8 cellular contexts compared by ENCODE assay signal in genomic region chr1:209827384-209828261, GRCh38. TPM values are rescaled to one million over a fixed set of nuclear protein-coding genes. Genes with fewer than 3 reads are reported as not detected.
DNase-seq lines count a peak whose midpoint lies in the region; ATAC-seq and TF ChIP-seq lines count a peak whose summit lies in the region.

Gene UTP25, plus strand, starts transcription at chr1:209827972. Its CDS starts 92 bp downstream, at chr1:209828064.

- TF ChIP-seq EP300 in esophagus muscularis mucosa (IDR thresholded peaks at IDR 0.05) = no peak

- H3K27ac Mint-ChIP-seq in activated T-cell treated with anti-CD3 and anti-CD28 coated beads, Interleukin-2, amount 50 U/mL, for 24 hours = peak within 1 kb of the TSS; percentile 95

- H3K36me3 ChIP-seq in esophagus muscularis mucosa (peaks cover 6 to 24% (median 16%) of the 10 kb centered on the region in 4 donors), muscle layer of duodenum (ENCODE audit: control insufficient read depth in 1 of 2, insufficient read depth in 2 of 2, low read length in 2 of 2) (peaks cover 18 to 20% of the 10 kb centered on the region in 2 donors)

- H3K4me1 Mint-ChIP-seq in activated T-cell treated with anti-CD3 and anti-CD28 coated beads, Interleukin-2, amount 50 U/mL, for 24 hours (ENCODE audit: low read depth) = peaks cover 53% of the 10 kb centered on the region

- intact Hi-C loops in esophagus muscularis mucosa (cut with DNase I) = loop anchor here (2.0 kb wide), 1 partner anchor 41 kb away; no protein-coding TSS in a partner anchor

- DNase-seq in DMS79 treated with DMSO at 0.1 percent for 48 hours (lab: John Stamatoyannopoulos, UW) (peak; percentile 90), KG1 (lab: John Stamatoyannopoulos, UW) (peak; percentile 97), esophagus muscularis mucosa (ENCODE audit: extremely low spot score) (peak; percentile 97)
- DNase-seq in activated T-cell treated with anti-CD3 and anti-CD28 coated beads, Interleukin-2, amount 50 U/mL, for 24 hours = peak; percentile 95
- peak; percentile 86 to 89 for DNase-seq in stimulated activated CD8-positive, alpha-beta memory T cell treated with anti-CD3 and anti-CD28 coated beads, Interleukin-7, amount 100 ng/mL, for 4 hours (ENCODE audit: low read depth in 2 of 2)

- WGBS in esophagus muscularis mucosa = 35% methylated on average over 28 of the region's 51 CpGs

- peaks cover 42% of the 10 kb centered on the region for H3K36me3 Mint-ChIP-seq in activated T-cell treated with anti-CD3 and anti-CD28 coated beads, Interleukin-2, amount 50 U/mL, for 24 hours (ENCODE audit: low read depth)

- H3K4me3 ChIP-seq in esophagus muscularis mucosa = peak within 1 kb of the TSS; percentile 67 to 86 (median 82)
- peak within 1 kb of the TSS; percentile 92 to 97 for H3K4me3 ChIP-seq in muscle layer of duodenum (ENCODE audit: low read depth in 1 of 2, low read length in 2 of 2)

- H3K9me3 ChIP-seq in esophagus muscularis mucosa (no peaks in the 10 kb centered on the region), muscle layer of duodenum (ENCODE audit: control insufficient read depth in 1 of 2, low read length in 2 of 2) (no peaks in the 10 kb centered on the region)

- peak; percentile 92 for ATAC-seq in GM21723 (IDR thresholded peaks at IDR 0.05; ENCODE audit: unreplicated experiment)

- peak; percentile 74 to 87 (median 76) for TF ChIP-seq CTCF in esophagus muscularis mucosa (IDR thresholded peaks at IDR 0.05)

- no peaks in the 10 kb centered on the region for H3K9me3 Mint-ChIP-seq in activated T-cell treated with anti-CD3 and anti-CD28 coated beads, Interleukin-2, amount 50 U/mL, for 24 hours

- H3K27me3 ChIP-seq in esophagus muscularis mucosa = no peaks in the 10 kb centered on the region
- H3K27me3 ChIP-seq in muscle layer of duodenum (ENCODE audit: low read depth, low read length) = no peaks in the 10 kb centered on the region

- peaks cover 4% of the 10 kb centered on the region for H3K27me3 Mint-ChIP-seq in activated T-cell treated with anti-CD3 and anti-CD28 coated beads, Interleukin-2, amount 50 U/mL, for 24 hours

- H3K27ac ChIP-seq in esophagus muscularis mucosa (replicated peaks in 1 of 4) = peak within 1 kb of the TSS; percentile 64 to 74 (median 72)
- peak within 1 kb of the TSS; percentile 67 for H3K27ac ChIP-seq in muscle layer of duodenum (ENCODE audit: low read length)

- peak within 1 kb of the TSS; percentile 97 for H3K4me3 Mint-ChIP-seq in activated T-cell treated with anti-CD3 and anti-CD28 coated beads, Interleukin-2, amount 50 U/mL, for 24 hours

- H3K4me1 ChIP-seq in esophagus muscularis mucosa (peaks cover 12 to 21% (median 19%) of the 10 kb centered on the region in 4 donors), muscle layer of duodenum (ENCODE audit: control insufficient read depth in 1 of 2, insufficient read depth in 2 of 2, low read length in 2 of 2) (peaks cover 0 to 16% of the 10 kb centered on the region in 2 donors)

- no peak for TF ChIP-seq POLR2A in esophagus muscularis mucosa (IDR thresholded peaks at IDR 0.05; ENCODE audit: low read depth)

TF ChIP-seq in PFSK-1, 5 proteins besides CTCF, POLR2A, EP300 and RAD21:
- TF ChIP-seq SIN3A (IDR thresholded peaks at IDR 0.05; ENCODE audit: borderline replicate concordance, insufficient read depth, low read length) (peak; percentile 100), TAF1 (IDR thresholded peaks at IDR 0.05; ENCODE audit: borderline replicate concordance, insufficient read depth, low read length) (peak; percentile 81; the same call in 1 of the 2 replicates), POLR2AphosphoS5 (IDR thresholded peaks at IDR 0.05; ENCODE audit: low read depth, low read length) (peak; percentile 85), REST (IDR thresholded peaks at IDR 0.05; ENCODE audit: insufficient read depth in 1 of 2, low read depth in 2 of 2, low read length in 2 of 2) (peak; percentile 35 to 62; a peak in 2 of 4 replicates), FOXP2 (optimal IDR thresholded peaks at IDR 0.05; ENCODE audit: borderline replicate concordance, extremely low read depth, extremely low read length, insufficient read depth) (peak; percentile 92)
TF ChIP-seq in PFSK-1: peak in this region for 5.

RNA-seq across cellular contexts. Expression of gene UTP25, which starts in this region (rescaled TPM):
- polyA plus RNA-seq in PFSK-1 (2012; ENCODE audit: insufficient read length, low read depth) = 4.7 TPM
- 1 to 10 TPM; 3.7 to 8.0 (median 7.3) TPM for total RNA-seq in esophagus muscularis mucosa

Comparison
In these comparisons a context has a peak if more than half of its experiments do, and no peak if none do; other contexts are left out.
1. Peak in every context shown above with its lines: DNase-seq, ATAC-seq, H3K4me3 ChIP-seq and H3K27ac ChIP-seq.